ENCODE assay signal across 21 cellular contexts in genomic region chr14:70726651-70727375, GRCh38.
DNase-seq lines count a peak whose midpoint lies in the region; TF ChIP-seq lines count a peak whose summit lies in the region.
"Had no signal": no experiment of that assay in that cellular context is flagged by ENCODE, and none has a peak within 500 bp of the region (broad histone marks: within the 10 kb centered on the region; RNA-seq: fewer than 3 reads in every experiment).

No MANE protein-coding gene starts in this region.

- H3K4me1 ChIP-seq in BLaER1 (peaks cover 30% of the 10 kb centered on the region), SJCRH30 (peaks cover 19% of the 10 kb centered on the region), SK-N-SH (ENCODE audit: control insufficient read depth in 1 of 2, insufficient read depth in 2 of 2, low read depth in 1 of 2, low read length in 1 of 2) (no peaks in the 10 kb centered on the region), PC-9 (replicated peaks; ENCODE audit: insufficient read depth) (no peaks in the 10 kb centered on the region)
- H3K4me1 ChIP-seq: pancreas had no signal

- H3K36me3 ChIP-seq in BLaER1 (peaks cover 9% of the 10 kb centered on the region; the same call in 1 of the 2 replicates), SJCRH30 (peaks cover 4% of the 10 kb centered on the region; the same call in 1 of the 2 replicates), SK-N-SH (replicated peaks in 1 of 2; ENCODE audit: control insufficient read depth in 1 of 2, insufficient read depth in 2 of 2, low read length in 1 of 2) (peaks cover 0 to 10% of the 10 kb centered on the region in 2 experiments), PC-9 (ENCODE audit: low read depth) (peaks cover 12% of the 10 kb centered on the region; the same call in 1 of the 2 replicates)

- no peak for TF ChIP-seq EP300 in SK-N-SH (IDR thresholded peaks at IDR 0.05; ENCODE audit: borderline replicate concordance in 1 of 2, low read depth in 1 of 2, low read length in 1 of 2)

- BruUV-seq in PC-9 (replicated peaks; lab: Mats Ljungman, UMichigan) = no TSS peak

- intact Hi-C loops in PC-9 (cut with micrococcal nuclease; ENCODE audit: unreplicated experiment) = no loop called here

- H3K27me3 ChIP-seq in BLaER1 (no peaks in the 10 kb centered on the region), SJCRH30 (no peaks in the 10 kb centered on the region), SK-N-SH (ENCODE audit: insufficient read depth) (no peaks in the 10 kb centered on the region), PC-9 (ENCODE audit: insufficient read depth, low read depth) (no peaks in the 10 kb centered on the region)
- H3K27me3 ChIP-seq: dorsolateral prefrontal cortex, pancreas, tibial nerve had no signal

- H3K79me2 ChIP-seq in SK-N-SH (ENCODE audit: insufficient read depth) (no peaks in the 10 kb centered on the region), PC-9 (ENCODE audit: low read depth) (no peaks in the 10 kb centered on the region)

- DNase-seq in DMS 273 (lab: John Stamatoyannopoulos, UW; ENCODE audit: unreplicated experiment) = peak; percentile 80
- peak; percentile 38 to 55 for DNase-seq in SJCRH30
- peak; percentile 8 for DNase-seq in myocyte (ENCODE audit: low read depth)
- no peak for DNase-seq in SK-N-SH
- no peak for DNase-seq in PC-9
- DNase-seq in glomerular visceral epithelial cell (ENCODE audit: extremely low spot score) = no peak
- DNase-seq: activated naive CD4-positive, alpha-beta T cell treated with anti-CD3 and anti-CD28 coated beads, Interleukin-2, amount 10 ng/mL, durations not matched to agents 7 days and 5 days; activated T-cell treated with anti-CD3 and anti-CD28 coated beads, Interleukin-2, amount 50 U/mL, for 4 hours; caudate nucleus; DND-41; dorsolateral prefrontal cortex; H7; KG1; MV-4-11; NCI-H1930; NCI-H748 treated with DMSO at 0.1 percent for 48 hours; pancreas; stimulated activated naive CD4-positive, alpha-beta T cell treated with Interleukin-2 at 50 U/mL for 16 hours had no signal

- H3K4me3 ChIP-seq in BLaER1 = no peak overlapping the region
- H3K4me3 ChIP-seq in SJCRH30 = no peak overlapping the region
- H3K4me3 ChIP-seq in SK-N-SH (ENCODE audit: low read depth in 2 of 2, low read length in 1 of 2) = no peak overlapping the region
- no peak overlapping the region for H3K4me3 ChIP-seq in PC-9
- H3K4me3 ChIP-seq: dorsolateral prefrontal cortex, pancreas, SK-N-MC, tibial nerve had no signal

- TF ChIP-seq CTCF in SK-N-SH (IDR thresholded peaks at IDR 0.05) = no peak
- TF ChIP-seq CTCF in PC-9 (conservative IDR thresholded peaks at IDR 0.05) = no peak

- H3K27ac ChIP-seq in BLaER1 = peak overlapping the region; percentile 52
- peak overlapping the region; percentile 66 for H3K27ac ChIP-seq in SJCRH30
- no peak overlapping the region for H3K27ac ChIP-seq in SK-N-SH (ENCODE audit: low read depth in 2 of 2, low read length in 1 of 2)
- H3K27ac ChIP-seq in PC-9 = no peak overlapping the region
- H3K27ac ChIP-seq: dorsolateral prefrontal cortex, pancreas, SK-N-MC, tibial nerve had no signal

- H3K9me2 ChIP-seq in SK-N-SH (no peaks in the 10 kb centered on the region), PC-9 (ENCODE audit: insufficient read depth) (no peaks in the 10 kb centered on the region)

- no peaks in the 10 kb centered on the region for H4K20me1 ChIP-seq in BLaER1
- no peaks in the 10 kb centered on the region for H4K20me1 ChIP-seq in SK-N-SH (ENCODE audit: insufficient read depth)
- H4K20me1 ChIP-seq in PC-9 (ENCODE audit: insufficient read depth) = no peaks in the 10 kb centered on the region

- H3K9ac ChIP-seq in BLaER1 = peak overlapping the region; percentile 0; the same call in 1 of the 2 replicates
- no peak overlapping the region for H3K9ac ChIP-seq in SK-N-SH

- TF ChIP-seq RAD21 in SK-N-SH (IDR thresholded peaks at IDR 0.05; ENCODE audit: low read length) = no peak

- CTCF ChIA-PET in SK-N-SH (lab: Yijun Ruan, JAX) = no interaction called here
- CTCF ChIA-PET in PC-9 (lab: Charles Lee) = no interaction called here

- POLR2A ChIA-PET in SK-N-SH (lab: Yijun Ruan, JAX) (no interaction called here), PC-9 (lab: Charles Lee; ENCODE audit: unreplicated experiment) (no interaction called here)

- WGBS in SK-N-SH (ENCODE audit: low lambda C conversion rate) = 81% methylated on average over 6 of the region's 6 CpGs

- H3K9me3 ChIP-seq in BLaER1 = no peaks in the 10 kb centered on the region
- H3K9me3 ChIP-seq in SJCRH30 (replicated peaks) = no peaks in the 10 kb centered on the region
- H3K9me3 ChIP-seq in SK-N-SH = no peaks in the 10 kb centered on the region
- no peaks in the 10 kb centered on the region for H3K9me3 ChIP-seq in PC-9 (ENCODE audit: insufficient read depth, low read depth)
- H3K9me3 ChIP-seq: pancreas, tibial nerve had no signal

- no peaks in the 10 kb centered on the region for H3F3A ChIP-seq in SK-N-SH (replicated peaks; ENCODE audit: insufficient read depth)
- H3F3A ChIP-seq in PC-9 (ENCODE audit: insufficient read depth, low read depth) = no peaks in the 10 kb centered on the region

- H2AFZ ChIP-seq in SK-N-SH (ENCODE audit: low read depth) (no peak overlapping the region), PC-9 (no peak overlapping the region)

- H3K4me2 ChIP-seq in BLaER1 (peak overlapping the region; percentile 85), SK-N-SH (no peak overlapping the region), PC-9 (no peak overlapping the region)

TF ChIP-seq in SK-N-SH, 30 proteins besides CTCF, POLR2A, EP300 and RAD21:
- TF ChIP-seq SMC3 (IDR thresholded peaks at IDR 0.05; ENCODE audit: low read depth, low read length) = no peak
- TF ChIP-seq GATA2 (CRISPR knock-in tag; IDR thresholded peaks at IDR 0.05) = no peak
- no peak for TF ChIP-seq FOSL2 (IDR thresholded peaks at IDR 0.05; ENCODE audit: borderline replicate concordance, low read depth)
- no peak for TF ChIP-seq SIN3A (IDR thresholded peaks at IDR 0.05; ENCODE audit: borderline replicate concordance, low read depth, low read length)
- TF ChIP-seq YY1 (IDR thresholded peaks at IDR 0.05; ENCODE audit: low read depth) = no peak
- no peak for TF ChIP-seq NRF1 (IDR thresholded peaks at IDR 0.05; ENCODE audit: low read depth, low read length)
- no peak for TF ChIP-seq NFIC (IDR thresholded peaks at IDR 0.05; ENCODE audit: borderline replicate concordance)
- no peak for TF ChIP-seq ELF1 (IDR thresholded peaks at IDR 0.05)
- TF ChIP-seq EZH2phosphoT487 (IDR thresholded peaks at IDR 0.05; ENCODE audit: borderline replicate concordance, low read depth) = no peak
- TF ChIP-seq CHD2 (IDR thresholded peaks at IDR 0.05; ENCODE audit: low read length, partially characterized antibody) = no peak
- TF ChIP-seq MEF2A (IDR thresholded peaks at IDR 0.05; ENCODE audit: borderline replicate concordance, low read depth) = no peak
- TF ChIP-seq TCF12 (IDR thresholded peaks at IDR 0.05) = no peak
- TF ChIP-seq TAF1 (IDR thresholded peaks at IDR 0.05; ENCODE audit: borderline replicate concordance, low read depth, low read length) = no peak
- no peak for TF ChIP-seq RFX5 (IDR thresholded peaks at IDR 0.05; ENCODE audit: low read length)
- no peak for TF ChIP-seq POLR2AphosphoS5 (IDR thresholded peaks at IDR 0.05; ENCODE audit: low read depth, low read length)
- no peak for TF ChIP-seq MAX (IDR thresholded peaks at IDR 0.05; ENCODE audit: low read depth)
- no peak for TF ChIP-seq PBX3 (IDR thresholded peaks at IDR 0.05)
- TF ChIP-seq, protein P1, sequence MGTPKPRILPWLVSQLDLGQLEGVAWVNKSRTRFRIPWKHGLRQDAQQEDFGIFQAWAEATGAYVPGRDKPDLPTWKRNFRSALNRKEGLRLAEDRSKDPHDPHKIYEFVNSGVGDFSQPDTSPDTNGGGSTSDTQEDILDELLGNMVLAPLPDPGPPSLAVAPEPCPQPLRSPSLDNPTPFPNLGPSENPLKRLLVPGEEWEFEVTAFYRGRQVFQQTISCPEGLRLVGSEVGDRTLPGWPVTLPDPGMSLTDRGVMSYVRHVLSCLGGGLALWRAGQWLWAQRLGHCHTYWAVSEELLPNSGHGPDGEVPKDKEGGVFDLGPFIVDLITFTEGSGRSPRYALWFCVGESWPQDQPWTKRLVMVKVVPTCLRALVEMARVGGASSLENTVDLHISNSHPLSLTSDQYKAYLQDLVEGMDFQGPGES (IDR thresholded peaks at IDR 0.05; ENCODE audit: low read depth, low read length) = no peak
- no peak for TF ChIP-seq JUND (IDR thresholded peaks at IDR 0.05)

Comparison
In these comparisons a context has a peak if more than half of its experiments do, and no peak if none do; other contexts are left out.
1. H3K27ac ChIP-seq: peak in BLaER1 (single experiment) and SJCRH30 (single experiment); none in SK-N-SH (0 of 2) and PC-9 (single experiment).
2. DNase-seq: peak in DMS 273 (single experiment), SJCRH30 (2 of 2) and myocyte (single experiment); none in SK-N-SH (single experiment), PC-9 (0 of 2) and glomerular visceral epithelial cell (single experiment).